8 cellular contexts compared by ENCODE assay signal in genomic region chr7:131110294-131111080, GRCh38.
A peak's percentile ranks its signal among the peaks of the same experiment; 100 is the strongest.
DNase-seq lines count a peak whose midpoint lies in the region; ATAC-seq and TF ChIP-seq lines count a peak whose summit lies in the region.

No MANE protein-coding gene starts in this region.

- peaks cover 32 to 37% of the 10 kb centered on the region in 2 experiments for H3K4me1 Mint-ChIP-seq in H9
- H3K4me1 Mint-ChIP-seq in activated T-helper 1 cell treated with anti-CD3 and anti-CD28 coated beads, Interleukin-12 subunit alpha, Interleukin-12 subunit beta, Interleukin-2, Interleukin-4 antibody, amounts not matched to agents 30 ng/mL and 10 ng/mL and 1 ng/mL, durations not matched to agents 14 hours and 24 hours and 36 hours (ENCODE audit: low read depth) = peaks cover 51% of the 10 kb centered on the region

- H3K27ac Mint-ChIP-seq in H9 = peak overlapping the region in 2 of 3 experiments; percentile 17 to 61; a peak in 5 of 7 replicates
- peak overlapping the region; percentile 100 for H3K27ac Mint-ChIP-seq in activated T-helper 1 cell treated with anti-CD3 and anti-CD28 coated beads, Interleukin-12 subunit alpha, Interleukin-12 subunit beta, Interleukin-2, Interleukin-4 antibody, amounts not matched to agents 30 ng/mL and 10 ng/mL and 1 ng/mL, durations not matched to agents 14 hours and 24 hours and 36 hours

- H2BK120ac ChIP-seq in H9 (ENCODE audit: low read depth, low read length, poor library complexity, severe bottlenecking) = no peak overlapping the region

- H2AK5ac ChIP-seq in H9 (ENCODE audit: insufficient read length, low read length) = no peak overlapping the region

- peak overlapping the region; percentile 54 to 98 for H3K4me3 Mint-ChIP-seq in H9
- H3K4me3 Mint-ChIP-seq in activated T-helper 1 cell treated with anti-CD3 and anti-CD28 coated beads, Interleukin-12 subunit alpha, Interleukin-12 subunit beta, Interleukin-2, Interleukin-4 antibody, amounts not matched to agents 30 ng/mL and 10 ng/mL and 1 ng/mL, durations not matched to agents 14 hours and 24 hours and 36 hours = peak overlapping the region; percentile 99

- H3K36me3 Mint-ChIP-seq in H9 (ENCODE audit: insufficient read depth in 1 of 3, low read depth in 3 of 3) = no peaks in the 10 kb centered on the region
- H3K36me3 Mint-ChIP-seq in activated T-helper 1 cell treated with anti-CD3 and anti-CD28 coated beads, Interleukin-12 subunit alpha, Interleukin-12 subunit beta, Interleukin-2, Interleukin-4 antibody, amounts not matched to agents 30 ng/mL and 10 ng/mL and 1 ng/mL, durations not matched to agents 14 hours and 24 hours and 36 hours (ENCODE audit: low read depth) = peaks cover 1% of the 10 kb centered on the region

- H3K27me3 ChIP-seq in H9 (ENCODE audit: insufficient read depth, low read length) (no peaks in the 10 kb centered on the region; the same call in 1 of the 2 replicates), right atrium auricular region (no peaks in the 10 kb centered on the region), rectal smooth muscle tissue (ENCODE audit: control insufficient read depth, insufficient read depth, low read length) (no peaks in the 10 kb centered on the region)

- DNase-seq in AG20443 (ENCODE audit: low spot score) = peak; percentile 49
- peak; percentile 46 for DNase-seq in H9
- DNase-seq in activated T-helper 1 cell treated with anti-CD3 and anti-CD28 coated beads, Interleukin-12 subunit alpha, Interleukin-12 subunit beta, Interleukin-2, Interleukin-4 antibody, amounts not matched to agents 30 ng/mL and 10 ng/mL and 1 ng/mL, durations not matched to agents 14 hours and 24 hours and 36 hours (ENCODE audit: low spot score) = no peak
- DNase-seq in right atrium auricular region (ENCODE audit: low spot score) = peak; percentile 66
- no peak for DNase-seq in GDM1 (lab: John Stamatoyannopoulos, UW)
- no peak for DNase-seq in GM10266 (ENCODE audit: extremely low spot score)

- H3K4me2 ChIP-seq in H9 (ENCODE audit: insufficient read depth, insufficient read length, low read length) = peak overlapping the region; percentile 93

- no peak overlapping the region for H3K23ac ChIP-seq in H9 (ENCODE audit: insufficient read length, low read depth, low read length)

- no peak overlapping the region for H4K91ac ChIP-seq in H9 (ENCODE audit: insufficient read length, low read depth, low read length)

- H4K5ac ChIP-seq in H9 (ENCODE audit: insufficient read length, low read depth, low read length) = no peak overlapping the region

- ATAC-seq in HG03135 (IDR thresholded peaks at IDR 0.05; ENCODE audit: unreplicated experiment) = no peak

- H2BK12ac ChIP-seq in H9 (ENCODE audit: insufficient read length, low read depth, low read length) = no peak overlapping the region

- H2BK20ac ChIP-seq in H9 (ENCODE audit: low read depth, low read length, poor library complexity, severe bottlenecking) = no peak overlapping the region

- peak overlapping the region; percentile 27 for H3K14ac ChIP-seq in H9 (ENCODE audit: insufficient read depth, low read length)

- H3K9me3 ChIP-seq in H9 (ENCODE audit: control insufficient read depth, low read depth, low read length) = no peaks in the 10 kb centered on the region
- no peaks in the 10 kb centered on the region for H3K9me3 ChIP-seq in right atrium auricular region

- H2BK15ac ChIP-seq in H9 (ENCODE audit: low read depth, low read length) = no peak overlapping the region

- H4K20me1 ChIP-seq in H9 (ENCODE audit: control insufficient read depth, insufficient read depth, insufficient read length) = no peaks in the 10 kb centered on the region

- no peak overlapping the region for H2BK5ac ChIP-seq in H9 (ENCODE audit: insufficient read length, low read length)

- no peak overlapping the region for H2AFZ ChIP-seq in H9 (ENCODE audit: low read length)

- H3K27ac ChIP-seq in H9 (ENCODE audit: insufficient read length, low read depth, low read length) (peak overlapping the region; percentile 12), right atrium auricular region (peak overlapping the region; percentile 98 to 99), rectal smooth muscle tissue (ENCODE audit: low read depth, low read length) (peak overlapping the region; percentile 98)

- H3K4me1 ChIP-seq in H9 (ENCODE audit: insufficient read depth, low read length) = peaks cover 10% of the 10 kb centered on the region
- H3K4me1 ChIP-seq in right atrium auricular region = peaks cover 0 to 32% of the 10 kb centered on the region in 2 donors
- H3K4me1 ChIP-seq in rectal smooth muscle tissue (ENCODE audit: control insufficient read depth, insufficient read depth, low read length) = peaks cover 15% of the 10 kb centered on the region

- peaks cover 38% of the 10 kb centered on the region for H3K23me2 ChIP-seq in H9 (ENCODE audit: insufficient read length, low read depth, low read length, poor library complexity, severe bottlenecking)

- H3T11ph ChIP-seq in H9 (ENCODE audit: low read length) = no peak overlapping the region

- H3K9me3 Mint-ChIP-seq in H9 = no peaks in the 10 kb centered on the region
- no peaks in the 10 kb centered on the region for H3K9me3 Mint-ChIP-seq in activated T-helper 1 cell treated with anti-CD3 and anti-CD28 coated beads, Interleukin-12 subunit alpha, Interleukin-12 subunit beta, Interleukin-2, Interleukin-4 antibody, amounts not matched to agents 30 ng/mL and 10 ng/mL and 1 ng/mL, durations not matched to agents 14 hours and 24 hours and 36 hours

- H4K8ac ChIP-seq in H9 (replicated peaks; ENCODE audit: insufficient read length, low read depth, low read length) = no peak overlapping the region

- H3K9ac ChIP-seq in H9 (ENCODE audit: extremely low read depth, insufficient read length, low read length) (peak overlapping the region; percentile 51), rectal smooth muscle tissue (ENCODE audit: low read length) (peak overlapping the region; percentile 16)

- H3K4ac ChIP-seq in H9 (ENCODE audit: low read depth, low read length) = no peak overlapping the region

- H3K4me3 ChIP-seq in right atrium auricular region (peak overlapping the region; percentile 78 to 91), rectal smooth muscle tissue (ENCODE audit: low read length) (peak overlapping the region; percentile 83)

- H3K27me3 Mint-ChIP-seq in H9 (ENCODE audit: low read depth) = peaks cover 32% of the 10 kb centered on the region
- peaks cover 10% of the 10 kb centered on the region for H3K27me3 Mint-ChIP-seq in activated T-helper 1 cell treated with anti-CD3 and anti-CD28 coated beads, Interleukin-12 subunit alpha, Interleukin-12 subunit beta, Interleukin-2, Interleukin-4 antibody, amounts not matched to agents 30 ng/mL and 10 ng/mL and 1 ng/mL, durations not matched to agents 14 hours and 24 hours and 36 hours (ENCODE audit: insufficient read depth)

- no peaks in the 10 kb centered on the region for H3K79me1 ChIP-seq in H9 (ENCODE audit: insufficient read depth, low read depth, low read length, poor library complexity, severe bottlenecking)

- H3K79me2 ChIP-seq in H9 (ENCODE audit: insufficient read depth, low read length) = no peaks in the 10 kb centered on the region; the same call in 1 of the 2 replicates

- H3K18ac ChIP-seq in H9 (ENCODE audit: insufficient read length, low read depth, low read length) = peak overlapping the region; percentile 69

- no CpG with 5 or more reads among the region's 12 CpGs for WGBS in H9 (ENCODE audit: extremely low coverage, insufficient read length, low lambda C conversion rate)

- no peak overlapping the region for H3K56ac ChIP-seq in H9 (ENCODE audit: insufficient read length, low read depth, low read length)

- H3K36me3 ChIP-seq in right atrium auricular region (no peaks in the 10 kb centered on the region), rectal smooth muscle tissue (ENCODE audit: control insufficient read depth, insufficient read depth, low read length) (peaks cover 2% of the 10 kb centered on the region)

- TF ChIP-seq CTCF in H9 (conservative IDR thresholded peaks at IDR 0.05) (no peak), right atrium auricular region (IDR thresholded peaks at IDR 0.05) (no peak), GM10266 (IDR thresholded peaks at IDR 0.05; ENCODE audit: control insufficient read depth, insufficient read depth, low read depth, missing control alignments) (no peak)

- intact Hi-C loops in activated T-helper 1 cell treated with anti-CD3 and anti-CD28 coated beads, Interleukin-12 subunit alpha, Interleukin-12 subunit beta, Interleukin-2, Interleukin-4 antibody, amounts not matched to agents 30 ng/mL and 10 ng/mL and 1 ng/mL, durations not matched to agents 14 hours and 24 hours and 36 hours (cut with micrococcal nuclease) = no loop called here

Comparison
In these comparisons a context has a peak if more than half of its experiments do, and no peak if none do; other contexts are left out.
1. DNase-seq: peak in AG20443 (single experiment), H9 (single experiment) and right atrium auricular region (single experiment); none in activated T-helper 1 cell treated with anti-CD3 and anti-CD28 coated beads, Interleukin-12 subunit alpha, Interleukin-12 subunit beta, Interleukin-2, Interleukin-4 antibody, amounts not matched to agents 30 ng/mL and 10 ng/mL and 1 ng/mL, durations not matched to agents 14 hours and 24 hours and 36 hours (single experiment), GDM1 (single experiment) and GM10266 (single experiment).
2. H3K27ac ChIP-seq: peak in every context shown above with its lines; median percentile 98 in right atrium auricular region; 98 in rectal smooth muscle tissue; 12 in H9.